8 cellular contexts compared by ENCODE assay signal in genomic region chr17:49352587-49353154, GRCh38.
"Had no signal": no experiment of that assay in that cellular context is flagged by ENCODE, and none has a peak within 500 bp of the region (broad histone marks: within the 10 kb centered on the region; RNA-seq: fewer than 3 reads in every experiment).

No MANE protein-coding gene starts in this region.

- H3K9me3 Mint-ChIP-seq: T-helper 1 cell treated with Interleukin-12 subunit alpha and Interleukin-12 subunit beta and Interleukin-4 antibody, amounts not matched to agents 30 μg/mL and 1 μg/mL, for 36 hours had no signal

- H3K27ac ChIP-seq: cardiac muscle cell, foreskin keratinocyte, ovary had no signal

- DNase-seq: activated CD8-positive, alpha-beta memory T cell treated with anti-CD3 and anti-CD28 coated beads, Interleukin-2, amount 50 U/mL, for 48 hours; foreskin keratinocyte; left colon; ovary; stimulated activated CD4-positive, alpha-beta T cell treated with anti-CD3 and anti-CD28 coated beads, Interleukin-4, amount 100 ng/mL, for 1 hour; stimulated activated CD8-positive, alpha-beta memory T cell treated with anti-CD3 and anti-CD28 coated beads, Interleukin-4, amount 100 ng/mL, for 48 hours had no signal

- H3K27ac Mint-ChIP-seq: T-helper 1 cell treated with Interleukin-12 subunit alpha and Interleukin-12 subunit beta and Interleukin-4 antibody, amounts not matched to agents 30 μg/mL and 1 μg/mL, for 36 hours had no signal

- H3K4me3 Mint-ChIP-seq: T-helper 1 cell treated with Interleukin-12 subunit alpha and Interleukin-12 subunit beta and Interleukin-4 antibody, amounts not matched to agents 30 μg/mL and 1 μg/mL, for 36 hours had no signal

- ATAC-seq: foreskin keratinocyte, left colon had no signal
